In genomic region chr5:97044057-97044456, GRCh38 we compare ENCODE assay signal across 10 cellular contexts.
DNase-seq lines count a peak whose midpoint lies in the region; ATAC-seq and TF ChIP-seq lines count a peak whose summit lies in the region.
"Had no signal": no experiment of that assay in that cellular context is flagged by ENCODE, and none has a peak within 500 bp of the region (broad histone marks: within the 10 kb centered on the region; RNA-seq: fewer than 3 reads in every experiment).

No MANE protein-coding gene starts in this region.

- CTCF ChIA-PET in AG04449 (lab: Yijun Ruan, JAX), result interaction anchor here (1.2 to 6.3 kb wide), 4 partner anchors 16 to 176 kb away, joined by 5 to 40 read pairs (median 6); no protein-coding TSS in a partner anchor

- POLR2A ChIA-PET in AG04449 (lab: Yijun Ruan, JAX), result no interaction called here

- TF ChIP-seq CTCF in AG04449 (IDR thresholded peaks at IDR 0.05; ENCODE audit: insufficient read depth, low read length, missing control alignments), result peak; percentile 16
- peak; percentile 63 for TF ChIP-seq CTCF in HFFc6 (IDR thresholded peaks at IDR 0.05)
- peak in 2 of 4 donors; percentile 12 to 18 for TF ChIP-seq CTCF in right lobe of liver (IDR thresholded peaks at IDR 0.05)

- H3K36me3 ChIP-seq in right lobe of liver, result no peaks in the 10 kb centered on the region

- DNase-seq in AG04449 (ENCODE audit: low read depth, low spot score) (no peak), HFFc6 (peak; percentile 30), cerebellar cortex (ENCODE audit: low spot score) (peak; percentile 35), right lobe of liver (peak in 1 of 3 donors; percentile 28), T-helper 9 cell (no peak), NOMO-1 treated with DMSO at 0.1 percent for 48 hours (lab: John Stamatoyannopoulos, UW; ENCODE audit: unreplicated experiment) (no peak), GM19240 (ENCODE audit: insufficient read length, low spot score) (no peak)
- DNase-seq: natural killer cell, PC-9 had no signal

- no peaks in the 10 kb centered on the region for H3K36me3 Mint-ChIP-seq in HFFc6 (ENCODE audit: low read depth)
- no peaks in the 10 kb centered on the region for H3K36me3 Mint-ChIP-seq in stimulated activated memory B cell treated with anti-CD40 and anti-IgM and Interleukin-4, amounts not matched to agents 10 μg/mL and 1 μg/mL and 100 μg/mL, for 72 hours
- H3K36me3 Mint-ChIP-seq: natural killer cell had no signal

- H3K27ac ChIP-seq in right lobe of liver, result no peak overlapping the region
- H3K27ac ChIP-seq: PC-9 had no signal

- H3K27me3 ChIP-seq in right lobe of liver, result no peaks in the 10 kb centered on the region

- H3K4me1 Mint-ChIP-seq in HFFc6 (ENCODE audit: low read depth), result peaks cover 9% of the 10 kb centered on the region; the same call in 1 of the 2 replicates
- no peaks in the 10 kb centered on the region for H3K4me1 Mint-ChIP-seq in stimulated activated memory B cell treated with anti-CD40 and anti-IgM and Interleukin-4, amounts not matched to agents 10 μg/mL and 1 μg/mL and 100 μg/mL, for 72 hours

- WGBS in right lobe of liver (ENCODE audit: insufficient coverage, low coverage, low lambda C conversion rate, missing lambda C conversion rate), result 40% methylated on average over 1 of the region's 2 CpGs

- no peaks in the 10 kb centered on the region for H3K9me3 ChIP-seq in right lobe of liver

- ATAC-seq in right lobe of liver, result peak; percentile 63 to 88 (median 68)
- no peak for ATAC-seq in stimulated activated memory B cell treated with anti-CD40 and anti-IgM and Interleukin-4, amounts not matched to agents 10 μg/mL and 1 μg/mL and 100 μg/mL, for 72 hours
- ATAC-seq: natural killer cell had no signal

- TF ChIP-seq POLR2A in right lobe of liver (IDR thresholded peaks at IDR 0.05), result no peak

- H3K4me1 ChIP-seq in right lobe of liver, result no peaks in the 10 kb centered on the region

- no peak overlapping the region for H3K4me3 Mint-ChIP-seq in HFFc6
- no peak overlapping the region for H3K4me3 Mint-ChIP-seq in stimulated activated memory B cell treated with anti-CD40 and anti-IgM and Interleukin-4, amounts not matched to agents 10 μg/mL and 1 μg/mL and 100 μg/mL, for 72 hours
- H3K4me3 Mint-ChIP-seq: natural killer cell had no signal

- no peak overlapping the region for H3K4me3 ChIP-seq in AG04449 (ENCODE audit: low read depth, low read length)
- no peak overlapping the region for H3K4me3 ChIP-seq in right lobe of liver
- H3K4me3 ChIP-seq: PC-9 had no signal

- H3K27ac Mint-ChIP-seq in HFFc6, result no peak overlapping the region
- H3K27ac Mint-ChIP-seq in stimulated activated memory B cell treated with anti-CD40 and anti-IgM and Interleukin-4, amounts not matched to agents 10 μg/mL and 1 μg/mL and 100 μg/mL, for 72 hours, result no peak overlapping the region
- H3K27ac Mint-ChIP-seq: natural killer cell had no signal

- H3K9me3 Mint-ChIP-seq in HFFc6, result no peaks in the 10 kb centered on the region
- H3K9me3 Mint-ChIP-seq in stimulated activated memory B cell treated with anti-CD40 and anti-IgM and Interleukin-4, amounts not matched to agents 10 μg/mL and 1 μg/mL and 100 μg/mL, for 72 hours, result no peaks in the 10 kb centered on the region
- H3K9me3 Mint-ChIP-seq: natural killer cell had no signal

- H3K27me3 Mint-ChIP-seq in HFFc6 (ENCODE audit: insufficient read depth), result peaks cover 15% of the 10 kb centered on the region
- no peaks in the 10 kb centered on the region for H3K27me3 Mint-ChIP-seq in stimulated activated memory B cell treated with anti-CD40 and anti-IgM and Interleukin-4, amounts not matched to agents 10 μg/mL and 1 μg/mL and 100 μg/mL, for 72 hours

- intact Hi-C loops in right lobe of liver (cut with DNase I), result no loop called here

Comparison
In these comparisons a context has a peak if more than half of its experiments do, and no peak if none do; other contexts are left out.
1. DNase-seq: peak in HFFc6 (single experiment) and cerebellar cortex (single experiment); none in AG04449 (single experiment), T-helper 9 cell (single experiment), NOMO-1 treated with DMSO at 0.1 percent for 48 hours (single experiment) and GM19240 (single experiment).